ENCODE assay signal across 8 cellular contexts in genomic region chr3:118628704-118629341, GRCh38.
A peak's percentile ranks its signal among the peaks of the same experiment; 100 is the strongest.
DNase-seq lines count a peak whose midpoint lies in the region; ATAC-seq and TF ChIP-seq lines count a peak whose summit lies in the region.

No MANE protein-coding gene starts in this region.

- no peaks in the 10 kb centered on the region for H3K9me3 Mint-ChIP-seq in endothelial cell (ENCODE audit: unreplicated experiment)

- no peaks in the 10 kb centered on the region for H3K9me3 ChIP-seq in AG04450 (ENCODE audit: control insufficient read depth, insufficient read depth, low read length)
- H3K9me3 ChIP-seq in MG63 = no peaks in the 10 kb centered on the region
- H3K9me3 ChIP-seq in aorta (ENCODE audit: control insufficient read depth, low read length) = no peaks in the 10 kb centered on the region

- H3K27me3 Mint-ChIP-seq in endothelial cell (ENCODE audit: unreplicated experiment) = peaks cover 3% of the 10 kb centered on the region

- peaks cover 3% of the 10 kb centered on the region for H3K4me1 Mint-ChIP-seq in endothelial cell (ENCODE audit: unreplicated experiment)

- H3K56ac ChIP-seq in mesendoderm (ENCODE audit: low read length) = no peak overlapping the region

- no peak overlapping the region for H3K9ac ChIP-seq in mesendoderm (ENCODE audit: low read length)

- H3K4me1 ChIP-seq in mesendoderm (ENCODE audit: control insufficient read depth, low read depth, low read length) (no peaks in the 10 kb centered on the region), aorta (ENCODE audit: control insufficient read depth in 1 of 2, insufficient read depth in 2 of 2, low read length in 2 of 2) (no peaks in the 10 kb centered on the region)

- no peaks in the 10 kb centered on the region for H3K79me1 ChIP-seq in mesendoderm (ENCODE audit: low read length)

- POLR2A ChIA-PET in AG04450 (lab: Yijun Ruan, JAX) = no interaction called here

- H3K27ac ChIP-seq in AG04450 (ENCODE audit: low read depth, low read length) (no peak overlapping the region), mesendoderm (ENCODE audit: low read depth, low read length) (no peak overlapping the region), aorta (ENCODE audit: low read depth in 1 of 2, low read length in 2 of 2) (no peak overlapping the region)

- no peak overlapping the region for H4K8ac ChIP-seq in mesendoderm (ENCODE audit: low read depth, low read length)

- in situ Hi-C loops in GM13976 (cut with MboI; ENCODE audit: low sequenced_read_pairs, unreplicated experiment) = no loop called here

- H3K23ac ChIP-seq in mesendoderm (ENCODE audit: low read length) = no peak overlapping the region

- WGBS in mesendoderm (ENCODE audit: extremely low coverage, insufficient coverage, low lambda C conversion rate) = no CpG with 5 or more reads among the region's 8 CpGs
- WGBS in aorta, 2 donors = 5% methylated on average over 8 of the region's 8 CpGs

- H3K27me3 ChIP-seq in AG04450 (ENCODE audit: control insufficient read depth, insufficient read depth, low read length) (no peaks in the 10 kb centered on the region), MG63 (no peaks in the 10 kb centered on the region), mesendoderm (ENCODE audit: insufficient read depth, low read length, poor library complexity) (no peaks in the 10 kb centered on the region), aorta (ENCODE audit: control insufficient read depth in 1 of 2, insufficient read depth in 2 of 2, low read length in 1 of 2) (no peaks in the 10 kb centered on the region)

- no peak overlapping the region for H2BK5ac ChIP-seq in mesendoderm (ENCODE audit: low read length)

- H3K4me3 ChIP-seq in AG04450 (ENCODE audit: low read depth, low read length) (no peak overlapping the region), MG63 (no peak overlapping the region), mesendoderm (ENCODE audit: low read length) (no peak overlapping the region), aorta (ENCODE audit: low read length in 2 of 2) (no peak overlapping the region)

- H3K4ac ChIP-seq in mesendoderm (ENCODE audit: low read depth, low read length) = no peak overlapping the region

- H3K36me3 Mint-ChIP-seq in endothelial cell (ENCODE audit: low read depth, unreplicated experiment) = no peaks in the 10 kb centered on the region

- ATAC-seq in HG02623 (IDR thresholded peaks at IDR 0.05; ENCODE audit: unreplicated experiment) (peak; percentile 99), aorta (ENCODE audit: low FRiP score) (peak; percentile 62)

- no peak overlapping the region for H3K18ac ChIP-seq in mesendoderm (ENCODE audit: low read length)

- peak; percentile 94 for TF ChIP-seq CTCF in AG04450 (IDR thresholded peaks at IDR 0.05; ENCODE audit: low read depth, low read length)
- TF ChIP-seq CTCF in GM13976 (IDR thresholded peaks at IDR 0.05; ENCODE audit: borderline replicate concordance, control extremely low read depth, extremely low read depth, insufficient read depth, missing control alignments) = peak; percentile 69
- peak; percentile 85 for TF ChIP-seq CTCF in endothelial cell (IDR thresholded peaks at IDR 0.05; ENCODE audit: unreplicated experiment)

- no peak overlapping the region for H3K4me2 ChIP-seq in mesendoderm (ENCODE audit: low read length)

- H3K27ac Mint-ChIP-seq in endothelial cell (ENCODE audit: unreplicated experiment) = no peak overlapping the region

- H3K36me3 ChIP-seq in MG63 (no peaks in the 10 kb centered on the region), mesendoderm (ENCODE audit: control insufficient read depth, insufficient read depth, low read length) (no peaks in the 10 kb centered on the region), aorta (ENCODE audit: control insufficient read depth in 1 of 2, insufficient read depth in 2 of 2, low read length in 1 of 2) (no peaks in the 10 kb centered on the region)

- no peak overlapping the region for H2AK5ac ChIP-seq in mesendoderm (ENCODE audit: low read length)

- H2BK120ac ChIP-seq in mesendoderm (ENCODE audit: low read depth, low read length) = no peak overlapping the region

- CTCF ChIA-PET in AG04450 (lab: Charles Lee) = interaction anchor here (0.8 to 7.1 kb wide), 4 partner anchors 14 to 1858 kb away, joined by 3 to 86 read pairs (median 5); no protein-coding TSS in a partner anchor

- H4K5ac ChIP-seq in mesendoderm (ENCODE audit: low read length) = no peak overlapping the region

- intact Hi-C loops in aorta (cut with DNase I) = no loop called here

- H2BK15ac ChIP-seq in mesendoderm (replicated peaks; ENCODE audit: low read depth) = no peak overlapping the region

- DNase-seq in AG04450 (ENCODE audit: low read depth, low spot score) (peak; percentile 46), GM13976 (ENCODE audit: low spot score) (peak; percentile 51), MG63 (peak; percentile 61), SHP77 (lab: John Stamatoyannopoulos, UW) (peak; percentile 72 to 78), endothelial cell (ENCODE audit: low spot score) (peak; percentile 82), mesendoderm (peak; percentile 89), aorta (no peak)

- no peak overlapping the region for H3K4me3 Mint-ChIP-seq in endothelial cell (ENCODE audit: unreplicated experiment)

- H3K79me2 ChIP-seq in mesendoderm (ENCODE audit: control insufficient read depth, insufficient read depth, low read length) = no peaks in the 10 kb centered on the region

Comparison
In these comparisons a context has a peak if more than half of its experiments do, and no peak if none do; other contexts are left out.
1. DNase-seq: peak in AG04450 (single experiment), GM13976 (single experiment), MG63 (single experiment), SHP77 (2 of 2), endothelial cell (single experiment) and mesendoderm (single experiment); none in aorta (0 of 2).
2. Peak in every context shown above with its lines, with median percentiles within 50 percentile points of each other: CTCF ChIP-seq.